In genomic region chr5:92514901-92515300, GRCh38 we compare ENCODE assay signal across 24 cellular contexts.
"Had no signal": no experiment of that assay in that cellular context is flagged by ENCODE, and none has a peak within 500 bp of the region (broad histone marks: within the 10 kb centered on the region; RNA-seq: fewer than 3 reads in every experiment).

No MANE protein-coding gene starts in this region.

- H3K4me2 ChIP-seq: hepatocyte had no signal

- ATAC-seq: gastroesophageal sphincter; heart left ventricle; left lung; naive thymus-derived CD8-positive, alpha-beta T cell; sciatic nerve; stimulated activated effector memory CD8-positive, alpha-beta T cell treated with anti-CD3 and anti-CD28 coated beads, Interleukin-12 subunit alpha, Interleukin-12 subunit beta, amount 100 ng/mL, for 72 hours had no signal

- H3K27me3 ChIP-seq: colonic mucosa, esophagus muscularis mucosa, gastroesophageal sphincter, heart left ventricle, hepatocyte, left lung, right atrium auricular region, testis, tibial artery, upper lobe of left lung had no signal

- H3K27ac ChIP-seq: colonic mucosa, esophagus muscularis mucosa, gastroesophageal sphincter, heart left ventricle, hepatocyte, left lung, prostate gland, right atrium auricular region, testis, tibial artery, upper lobe of left lung had no signal

- H3K4me3 ChIP-seq: colonic mucosa, esophagus muscularis mucosa, gastroesophageal sphincter, heart left ventricle, hepatocyte, left lung, prostate gland, right atrium auricular region, testis, tibial artery, upper lobe of left lung had no signal

- H3K79me2 ChIP-seq: hepatocyte had no signal

- DNase-seq: colonic mucosa; dermis blood vessel endothelial cell; effector memory CD4-positive, alpha-beta T cell; heart left ventricle; kidney; left lung; mesenchymal stem cell; naive thymus-derived CD8-positive, alpha-beta T cell; nephron progenitor cell; nucleus accumbens; stimulated activated CD4-positive, alpha-beta T cell treated with anti-CD3 and anti-CD28 coated beads, Interleukin-2, amount 100 ng/mL, for 24 hours; stimulated activated CD4-positive, alpha-beta T cell treated with anti-CD3 and anti-CD28 coated beads, Interleukin-4, amount 100 ng/mL, for 24 hours; stimulated activated naive CD4-positive, alpha-beta T cell treated with Interleukin-2 at 50 U/mL for 16 hours; substantia nigra; testis; tibial artery; upper lobe of left lung had no signal

- H3K4me1 ChIP-seq: colonic mucosa, gastroesophageal sphincter, left lung, prostate gland, right atrium auricular region, testis, tibial artery, upper lobe of left lung had no signal

- H3K9me3 ChIP-seq: colonic mucosa, prostate gland, testis had no signal

- H2AFZ ChIP-seq: hepatocyte had no signal

- H3K36me3 ChIP-seq: colonic mucosa, esophagus muscularis mucosa, gastroesophageal sphincter, heart left ventricle, left lung, prostate gland, right atrium auricular region, tibial artery, upper lobe of left lung had no signal
